ENCODE assay signal across 23 cellular contexts in the genomic region with DNA sequence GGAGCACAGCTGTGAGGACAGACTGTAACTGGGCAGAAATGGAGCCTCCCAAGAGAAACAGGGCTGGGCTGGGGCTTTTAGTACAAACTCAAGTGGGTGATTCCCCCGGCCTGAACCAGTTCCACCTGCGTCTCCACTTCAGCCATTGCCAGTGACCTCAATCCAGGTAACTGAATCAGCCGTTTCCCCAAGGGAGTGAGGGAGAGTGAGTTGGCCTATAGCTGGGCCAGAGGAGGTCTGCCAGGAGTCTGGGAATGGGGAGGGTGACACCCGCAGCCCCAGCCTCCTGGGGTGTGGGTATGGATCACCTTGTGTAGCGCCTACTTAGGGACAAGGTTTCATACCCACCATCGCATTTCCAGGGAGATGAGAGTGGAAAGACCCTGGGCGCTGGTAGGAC. TPM values are rescaled to one million over a fixed set of nuclear protein-coding genes. Genes with fewer than 3 reads are reported as not detected.
DNase-seq lines count a peak whose midpoint lies in the region; ATAC-seq lines count a peak whose summit lies in the region.
"Had no signal": no experiment of that assay in that cellular context is flagged by ENCODE, and none has a peak within 500 bp of the region (broad histone marks: within the 10 kb centered on the region; RNA-seq: fewer than 3 reads in every experiment).

No MANE protein-coding gene starts in this region.

- ATAC-seq in esophagus mucosa (peak; percentile 78), HG02973 (IDR thresholded peaks at IDR 0.05; ENCODE audit: unreplicated experiment) (no peak), GM21529 (IDR thresholded peaks at IDR 0.05; ENCODE audit: unreplicated experiment) (no peak)
- ATAC-seq: HCT116, heart left ventricle, right cardiac atrium, Right ventricle myocardium inferior had no signal

- DNase-seq in NCI-H187 (lab: John Stamatoyannopoulos, UW) = peak; percentile 80 to 81
- DNase-seq in NCI-H510A treated with DMSO at 0.1 percent for 48 hours (lab: John Stamatoyannopoulos, UW) = peak; percentile 68
- DNase-seq in GM19238 (ENCODE audit: insufficient read length, low spot score) = no peak
- DNase-seq in activated CD4-positive, alpha-beta T cell treated with anti-CD3 and anti-CD28 coated beads for 1 hour = no peak
- DNase-seq: activated CD4-positive, alpha-beta T cell treated with anti-CD3 and anti-CD28 coated beads, Interleukin-2, amount 10 ng/mL, durations not matched to agents 7 days and 5 days; activated CD8-positive, alpha-beta memory T cell treated with anti-CD3 and anti-CD28 coated beads, Interleukin-2, amount 50 U/mL, for 48 hours; activated gamma-delta T cell; effector CD4-positive, alpha-beta T cell; GF-D8; heart left ventricle; NCI-H1436; NCI-H524; right cardiac atrium; stimulated activated CD4-positive, alpha-beta T cell treated with anti-CD3 and anti-CD28 coated beads, Interleukin-15, amount 100 ng/mL, for 24 hours; SW 1271 had no signal

- peak overlapping the region; percentile 88 for H3K27ac ChIP-seq in temporal lobe (ENCODE audit: low read depth, low read length)
- H3K27ac ChIP-seq: tibial nerve had no signal

RNA-seq across cellular contexts. Expression of a gene that starts 8.5 kb away (rescaled TPM):
- 2.3 TPM for total RNA-seq in esophagus mucosa
- total RNA-seq in temporal lobe = not detected
- total RNA-seq: activated CD4-positive, alpha-beta T cell treated with anti-CD3 and anti-CD28 coated beads, Interleukin-2, amount 10 ng/mL, durations not matched to agents 7 days and 5 days; B cell; tibial nerve had no signal

Comparison
In these comparisons a context has a peak if more than half of its experiments do, and no peak if none do; other contexts are left out.
1. DNase-seq: peak in NCI-H187 (2 of 2) and NCI-H510A treated with DMSO at 0.1 percent for 48 hours (single experiment); none in GM19238 (single experiment) and activated CD4-positive, alpha-beta T cell treated with anti-CD3 and anti-CD28 coated beads for 1 hour (single experiment).